Comparison of ENCODE assay signal across 1 cellular context in genomic region chr2:3575534-3576324, GRCh38.
TF ChIP-seq lines count a peak whose summit lies in the region.

No MANE protein-coding gene starts in this region.

TF ChIP-seq in liver, 16 proteins besides CTCF, POLR2A, EP300 and RAD21 (continued from another document):
- TF ChIP-seq REST (IDR thresholded peaks at IDR 0.05) (no peak), YY1 (IDR thresholded peaks at IDR 0.05) (no peak), HNF4A (conservative IDR thresholded peaks at IDR 0.05) (no peak), FOXA1 (IDR thresholded peaks at IDR 0.05) (no peak), ATF3 (IDR thresholded peaks at IDR 0.05) (no peak), TAF1 (conservative IDR thresholded peaks at IDR 0.05) (no peak), JUND (IDR thresholded peaks at IDR 0.05) (no peak), FOXA2 (IDR thresholded peaks at IDR 0.05) (no peak)
